Comparison of ENCODE assay signal across 8 cellular contexts in the genomic region with DNA sequence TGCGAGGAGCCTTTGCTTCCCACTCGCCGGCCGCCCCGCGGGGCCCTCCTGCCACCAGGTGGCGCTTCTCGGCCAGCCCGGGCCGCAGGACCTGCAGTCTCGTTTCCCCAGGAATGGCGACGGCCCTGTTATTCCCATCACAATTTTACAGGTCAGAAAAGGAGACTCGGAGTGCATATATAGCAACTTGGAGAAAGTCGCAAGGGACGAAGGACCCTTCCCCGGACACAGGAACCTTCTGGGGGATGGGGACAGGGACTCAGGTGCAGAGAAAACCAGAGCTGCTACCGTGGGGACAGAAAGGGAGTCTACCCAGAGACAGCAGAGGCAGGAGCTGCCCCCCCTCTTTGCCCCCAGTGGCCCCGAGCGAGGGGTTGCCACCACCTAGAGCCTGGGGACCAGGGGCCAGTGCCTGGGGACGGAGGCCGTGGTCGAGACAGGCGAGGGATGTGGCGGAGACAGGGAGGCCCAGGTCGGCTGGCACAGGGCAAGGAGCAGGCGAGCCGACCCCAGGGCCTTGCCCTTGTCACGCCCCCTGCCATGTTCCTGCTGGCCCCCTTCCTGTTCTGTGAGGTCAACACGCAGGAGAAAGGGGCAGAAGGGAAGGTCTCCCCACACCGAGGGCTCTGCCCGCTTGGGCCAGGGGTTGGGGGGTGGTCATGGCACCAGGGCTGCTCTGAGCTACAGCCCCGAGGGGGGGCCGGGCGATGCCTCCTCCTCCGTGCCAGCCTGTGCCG.
DNase-seq lines count a peak whose midpoint lies in the region; ATAC-seq and TF ChIP-seq lines count a peak whose summit lies in the region.

No MANE protein-coding gene starts in this region.

- H3K4me3 ChIP-seq in cardiac fibroblast (replicated peaks in 1 of 2; ENCODE audit: low read depth in 2 of 2, low read length in 2 of 2), result peak overlapping the region; percentile 11 to 35
- H3K4me3 ChIP-seq in skin epidermis, result peak overlapping the region in 4 of 7 experiments; percentile 19 to 45 (median 24)

- H3K27ac ChIP-seq in skin epidermis, result peak overlapping the region in 11 of 21 experiments; percentile 1 to 76 (median 43)

- DNase-seq in DMS79 treated with DMSO at 0.1 percent for 48 hours (lab: John Stamatoyannopoulos, UW) (peak; percentile 39), DMS79 (lab: John Stamatoyannopoulos, UW) (no peak), NCI-H1694 (lab: John Stamatoyannopoulos, UW) (peak; percentile 35), cardiac fibroblast (ENCODE audit: low read depth in 2 of 2) (peak; percentile 73 to 81), iPS-NIHi7 (ENCODE audit: extremely low spot score) (peak; percentile 94)
- DNase-seq in activated CD4-positive, CD25-positive, alpha-beta regulatory T cell (lab: John Stamatoyannopoulos, UW), result peak; percentile 54 to 65 (median 58)

- peak; percentile 94 for TF ChIP-seq CTCF in cardiac fibroblast (IDR thresholded peaks at IDR 0.05; ENCODE audit: low read depth, low read length)

- ATAC-seq in HG03039 (IDR thresholded peaks at IDR 0.05; ENCODE audit: unreplicated experiment), result no peak
